In genomic region chr1:152107984-152108898, GRCh38 we compare ENCODE assay signal across 11 cellular contexts. TPM values are rescaled to one million over a fixed set of nuclear protein-coding genes. Genes with fewer than 3 reads are reported as not detected.
A peak's percentile ranks its signal among the peaks of the same experiment; 100 is the strongest.
DNase-seq lines count a peak whose midpoint lies in the region; ATAC-seq, FAIRE-seq and TF ChIP-seq lines count a peak whose summit lies in the region.
"Had no signal": no experiment of that assay in that cellular context is flagged by ENCODE, and none has a peak within 500 bp of the region (broad histone marks: within the 10 kb centered on the region; RNA-seq: fewer than 3 reads in every experiment).

No MANE protein-coding gene starts in this region.

- no peaks in the 10 kb centered on the region for H3K36me3 Mint-ChIP-seq in activated naive CD4-positive, alpha-beta T cell treated with anti-CD3 and anti-CD28 coated beads, Interleukin-2, amount 50 U/mL, for 24 hours

- H3K27me3 ChIP-seq in adipocyte (replicated peaks; ENCODE audit: control insufficient read depth, insufficient read depth, low read length) (peaks cover 77% of the 10 kb centered on the region), hepatocyte (peaks cover 88% of the 10 kb centered on the region), thoracic aorta (replicated peaks; ENCODE audit: insufficient read depth) (peaks cover 4% of the 10 kb centered on the region)

- no peaks in the 10 kb centered on the region for H3K9me2 ChIP-seq in hepatocyte (replicated peaks; ENCODE audit: insufficient read depth)

- peak overlapping the region; percentile 50 for H3K4me2 ChIP-seq in hepatocyte

- H2AFZ ChIP-seq in hepatocyte: no peak overlapping the region

- ATAC-seq in thoracic aorta (ENCODE audit: insufficient number of reproducible peaks, low FRiP score, low read depth): no peak
- ATAC-seq in GM21526 (IDR thresholded peaks at IDR 0.05; ENCODE audit: low FRiP score, unreplicated experiment): no peak

- H3K4me1 ChIP-seq in adipocyte (ENCODE audit: control insufficient read depth, insufficient read depth, low read length) (peaks cover 38% of the 10 kb centered on the region), hepatocyte (ENCODE audit: insufficient read depth) (no peaks in the 10 kb centered on the region), thoracic aorta (ENCODE audit: control insufficient read depth in 1 of 2, low read depth in 2 of 2) (peaks cover 29 to 38% of the 10 kb centered on the region in 2 donors)

- peaks cover 8% of the 10 kb centered on the region for H3K27me3 Mint-ChIP-seq in activated naive CD4-positive, alpha-beta T cell treated with anti-CD3 and anti-CD28 coated beads, Interleukin-2, amount 50 U/mL, for 24 hours

- no peak overlapping the region for H3K27ac ChIP-seq in hepatocyte
- H3K27ac ChIP-seq in thoracic aorta: no peak overlapping the region

- H3K9ac ChIP-seq in adipocyte (ENCODE audit: low read length): no peak overlapping the region

- peak overlapping the region; percentile 57 for H3K4me3 Mint-ChIP-seq in activated naive CD4-positive, alpha-beta T cell treated with anti-CD3 and anti-CD28 coated beads, Interleukin-2, amount 50 U/mL, for 24 hours

- H3K27ac Mint-ChIP-seq in activated naive CD4-positive, alpha-beta T cell treated with anti-CD3 and anti-CD28 coated beads, Interleukin-2, amount 50 U/mL, for 24 hours: no peak overlapping the region

- H3K4me3 ChIP-seq in adipocyte (ENCODE audit: low read length): peak overlapping the region; percentile 73
- H3K4me3 ChIP-seq in hepatocyte: no peak overlapping the region
- H3K4me3 ChIP-seq in thoracic aorta: peak overlapping the region; percentile 77

- WGBS in hepatocyte (ENCODE audit: low lambda C conversion rate, missing lambda C conversion rate): 30% methylated on average over 56 of the region's 69 CpGs

- no peak for FAIRE-seq in urothelium cell line (lab: Jason Lieb, UNC)
- FAIRE-seq: colon had no signal

- H3K9me3 ChIP-seq in adipocyte (ENCODE audit: control insufficient read depth, low read length) (peaks cover 14% of the 10 kb centered on the region), hepatocyte (ENCODE audit: low read depth) (no peaks in the 10 kb centered on the region), thoracic aorta (no peaks in the 10 kb centered on the region)

- no peaks in the 10 kb centered on the region for H4K20me1 ChIP-seq in hepatocyte (ENCODE audit: insufficient read depth, poor library complexity, severe bottlenecking)

- no peak for TF ChIP-seq CTCF in hepatocyte (IDR thresholded peaks at IDR 0.05; ENCODE audit: poor library complexity)
- no peak for TF ChIP-seq CTCF in thoracic aorta (IDR thresholded peaks at IDR 0.05)

- H3K79me2 ChIP-seq in hepatocyte: no peaks in the 10 kb centered on the region

- no peaks in the 10 kb centered on the region for H3K9me3 Mint-ChIP-seq in activated naive CD4-positive, alpha-beta T cell treated with anti-CD3 and anti-CD28 coated beads, Interleukin-2, amount 50 U/mL, for 24 hours

- H3K36me3 ChIP-seq in adipocyte (ENCODE audit: control insufficient read depth, insufficient read depth, low read length, severe bottlenecking) (no peaks in the 10 kb centered on the region), hepatocyte (replicated peaks; ENCODE audit: insufficient read depth, low read depth) (no peaks in the 10 kb centered on the region), thoracic aorta (no peaks in the 10 kb centered on the region)

- no peak for DNase-seq in activated naive CD4-positive, alpha-beta T cell treated with anti-CD3 and anti-CD28 coated beads, Interleukin-2, amount 50 U/mL, for 16 hours
- peak; percentile 4 for DNase-seq in adipocyte (ENCODE audit: low read depth)
- DNase-seq in hepatocyte (ENCODE audit: low spot score): no peak
- no peak for DNase-seq in thoracic aorta (ENCODE audit: low spot score)
- DNase-seq in NCI-H2171 treated with DMSO at 0.1 percent for 48 hours (lab: John Stamatoyannopoulos, UW): no peak
- no peak for DNase-seq in urothelium cell line (ENCODE audit: low spot score)
- DNase-seq: MV-4-11 had no signal

- no peaks in the 10 kb centered on the region for H3K4me1 Mint-ChIP-seq in activated naive CD4-positive, alpha-beta T cell treated with anti-CD3 and anti-CD28 coated beads, Interleukin-2, amount 50 U/mL, for 24 hours

RNA-seq across cellular contexts. Expression of gene TCHH, which starts 7.0 kb away (rescaled TPM):
- total RNA-seq in hepatocyte (not detected in 2 replicates), thoracic aorta (under 1 TPM; 0.41 to 0.49 TPM)
- polyA plus RNA-seq in hepatocyte: 0.12 TPM in 1 of 2 replicates, not detected in the other

RNA-seq across cellular contexts. Expression of gene TCHHL1, which starts 19.4 kb away (rescaled TPM):
- not detected in 2 replicates for total RNA-seq in hepatocyte
- polyA plus RNA-seq in hepatocyte: not detected in 2 replicates
- not detected for total RNA-seq in thoracic aorta
- total RNA-seq: pulmonary artery endothelial cell had no signal

RNA-seq across cellular contexts. Expression of gene RPTN, which starts 50.8 kb away (rescaled TPM):
- total RNA-seq in hepatocyte (not detected in 2 replicates), thoracic aorta (not detected)
- polyA plus RNA-seq in hepatocyte: not detected in 2 replicates
- total RNA-seq: pulmonary artery endothelial cell had no signal
